30 cellular contexts compared by ENCODE assay signal in genomic region chr3:136904746-136905145, GRCh38. TPM values are rescaled to one million over a fixed set of nuclear protein-coding genes. Genes with fewer than 3 reads are reported as not detected.
"Had no signal": no experiment of that assay in that cellular context is flagged by ENCODE, and none has a peak within 500 bp of the region (broad histone marks: within the 10 kb centered on the region; RNA-seq: fewer than 3 reads in every experiment).

No MANE protein-coding gene starts in this region.

- H3K4me1 ChIP-seq: colonic mucosa had no signal

- H3K27me3 ChIP-seq: colonic mucosa, dorsolateral prefrontal cortex, esophagus muscularis mucosa, esophagus squamous epithelium, foreskin keratinocyte, gastrocnemius medialis, gastroesophageal sphincter, heart left ventricle, heart right ventricle had no signal

- H3K4me3 ChIP-seq: colonic mucosa, coronary artery, dorsolateral prefrontal cortex, esophagus muscularis mucosa, esophagus squamous epithelium, gastrocnemius medialis, gastroesophageal sphincter, heart left ventricle, heart right ventricle had no signal

- FAIRE-seq: colon, endometrium, endothelial cell of umbilical vein, frontal cortex had no signal

- H3K9me3 ChIP-seq: colonic mucosa, gastrocnemius medialis had no signal

- H3K27me3 Mint-ChIP-seq: dendritic cell treated with granulocyte-macrophage colony-stimulating factor and Interleukin-4, amounts not matched to agents 40 ng/mL and 50 ng/mL, for 4 days; effector memory CD8-positive, alpha-beta T cell had no signal

- H3K27ac Mint-ChIP-seq: dendritic cell treated with granulocyte-macrophage colony-stimulating factor and Interleukin-4, amounts not matched to agents 40 ng/mL and 50 ng/mL, for 4 days; endodermal cell had no signal

- H3K4me3 Mint-ChIP-seq: dendritic cell treated with granulocyte-macrophage colony-stimulating factor and Interleukin-4, amounts not matched to agents 40 ng/mL and 50 ng/mL, for 4 days; effector memory CD8-positive, alpha-beta T cell; endodermal cell had no signal

- H3K36me3 ChIP-seq: colonic mucosa, esophagus muscularis mucosa, esophagus squamous epithelium, gastrocnemius medialis had no signal

- H3K27ac ChIP-seq: colonic mucosa, coronary artery, dorsolateral prefrontal cortex, epithelial cell of prostate, esophagus muscularis mucosa, esophagus squamous epithelium, foreskin keratinocyte, gastrocnemius medialis, gastroesophageal sphincter, heart left ventricle, heart right ventricle had no signal

- ATAC-seq: effector memory CD8-positive, alpha-beta T cell; esophagus mucosa; foreskin keratinocyte; gastrocnemius medialis; gastroesophageal sphincter; heart left ventricle; heart right ventricle had no signal

- DNase-seq: colonic mucosa; cortex of kidney; dermis blood vessel endothelial cell; dorsolateral prefrontal cortex; effector CD4-positive, alpha-beta T cell; effector CD8-positive, alpha-beta T cell; effector memory CD4-positive, alpha-beta T cell; effector memory CD8-positive, alpha-beta T cell; endodermal cell; erythroblast; esophagus squamous epithelium; foreskin fibroblast; foreskin keratinocyte; foreskin melanocyte; gastrocnemius medialis; glutamatergic neuron; head of caudate nucleus; heart left ventricle; heart right ventricle had no signal

RNA-seq across cellular contexts. Expression of gene IL20RB, which starts 53.0 kb away (rescaled TPM):
- total RNA-seq: epithelial cell of proximal tubule had no signal
